ENCODE assay signal across 27 cellular contexts in genomic region chr11:46637546-46637945, GRCh38.
DNase-seq lines count a peak whose midpoint lies in the region.
"Had no signal": no experiment of that assay in that cellular context is flagged by ENCODE, and none has a peak within 500 bp of the region (broad histone marks: within the 10 kb centered on the region; RNA-seq: fewer than 3 reads in every experiment).

No MANE protein-coding gene starts in this region.

- peak overlapping the region; percentile 66 for H3K27ac ChIP-seq in caudate nucleus (ENCODE audit: low read depth, low read length)
- H3K27ac ChIP-seq in layer of hippocampus (ENCODE audit: low read depth, low read length) = peak overlapping the region; percentile 68
- peak overlapping the region; percentile 84 for H3K27ac ChIP-seq in substantia nigra (ENCODE audit: low read depth, low read length, poor library complexity, severe bottlenecking)
- H3K27ac ChIP-seq in effector memory CD4-positive, alpha-beta T cell (ENCODE audit: insufficient read depth, low read length, poor library complexity, severe bottlenecking) = no peak overlapping the region
- H3K27ac ChIP-seq: A549, GM23248, RWPE1 had no signal

- no peak overlapping the region for H3K4me3 ChIP-seq in effector memory CD4-positive, alpha-beta T cell (ENCODE audit: insufficient read depth, low read depth, low read length, poor library complexity, severe bottlenecking)
- H3K4me3 ChIP-seq: A549, GM12878, GM23248 had no signal

- no peaks in the 10 kb centered on the region for H3K9me3 ChIP-seq in effector memory CD4-positive, alpha-beta T cell (ENCODE audit: control insufficient read depth, low read length)
- H3K9me3 ChIP-seq: A549, BE2C had no signal

- H3K36me3 ChIP-seq in effector memory CD4-positive, alpha-beta T cell (ENCODE audit: control insufficient read depth, insufficient read depth, low read length) = peaks cover 23% of the 10 kb centered on the region
- H3K36me3 ChIP-seq: BE2C had no signal

- no peaks in the 10 kb centered on the region for H3K4me1 ChIP-seq in effector memory CD4-positive, alpha-beta T cell (ENCODE audit: control insufficient read depth, insufficient read depth, low read length, poor library complexity, severe bottlenecking)
- H3K4me1 ChIP-seq: BE2C had no signal

- no peaks in the 10 kb centered on the region for H3K27me3 ChIP-seq in layer of hippocampus (ENCODE audit: control insufficient read depth, insufficient read depth, low read length)
- no peaks in the 10 kb centered on the region for H3K27me3 ChIP-seq in effector memory CD4-positive, alpha-beta T cell (replicated peaks; ENCODE audit: control insufficient read depth, insufficient read depth, low read length, poor library complexity, severe bottlenecking)
- H3K27me3 ChIP-seq: BE2C had no signal

- DNase-seq in NCI-H526 (lab: John Stamatoyannopoulos, UW) (peak; percentile 56 to 76), caudate nucleus (lab: John Stamatoyannopoulos, UW) (peak in 19 of 61 donors; percentile 3 to 41 (median 19)), substantia nigra (lab: John Stamatoyannopoulos, UW) (peak in 16 of 49 donors; percentile 4 to 63 (median 16)), T-helper 2 cell (no peak), GM19240 (ENCODE audit: insufficient read length, low spot score) (no peak)
- no peak for DNase-seq in effector memory CD4-positive, alpha-beta T cell
- DNase-seq: BE2C; CD8-positive, alpha-beta memory T cell; DMS 273 treated with DMSO at 0.1 percent for 48 hours; DMS79; EL; GDM1; GM23248; H7; Karpas-422; NCI-H1092; NCI-H1417 treated with DMSO at 0.1 percent for 48 hours; NCI-H1694 treated with DMSO at 0.1 percent for 48 hours; NCI-H2171 treated with DMSO at 0.1 percent for 48 hours; NCI-H345; NCI-H510A treated with DMSO at 0.1 percent for 48 hours; NCI-H774; SHP77 had no signal

Comparison
In these comparisons a context has a peak if more than half of its experiments do, and no peak if none do; other contexts are left out.
1. DNase-seq: peak in NCI-H526 (2 of 2); none in T-helper 2 cell (0 of 5), effector memory CD4-positive, alpha-beta T cell (0 of 3) and GM19240 (single experiment).